In genomic region chr1:43036457-43036827, GRCh38 we compare ENCODE assay signal across 2 cellular contexts.
TF ChIP-seq lines count a peak whose summit lies in the region.

No MANE protein-coding gene starts in this region.

TF ChIP-seq in H1, 55 proteins besides CTCF, POLR2A, EP300 and RAD21:
- TF ChIP-seq BRCA1 (IDR thresholded peaks at IDR 0.05; ENCODE audit: low read depth, low read length) (no peak), YY1 (IDR thresholded peaks at IDR 0.05; ENCODE audit: low read depth, low read length) (no peak), SP2 (IDR thresholded peaks at IDR 0.05; ENCODE audit: low read length) (no peak), SIX5 (IDR thresholded peaks at IDR 0.05; ENCODE audit: low read depth, low read length) (no peak), CHD1 (IDR thresholded peaks at IDR 0.05; ENCODE audit: low read depth, low read length) (no peak), CEBPB (IDR thresholded peaks at IDR 0.05; ENCODE audit: low read depth, low read length) (no peak), E2F6 (IDR thresholded peaks at IDR 0.05) (no peak), SRF (IDR thresholded peaks at IDR 0.05; ENCODE audit: low read depth, low read length) (no peak), RBBP5 (IDR thresholded peaks at IDR 0.05; ENCODE audit: borderline replicate concordance, low read depth, low read length) (no peak), NANOG (IDR thresholded peaks at IDR 0.05; ENCODE audit: insufficient read depth, low read depth, low read length, poor library complexity, severe bottlenecking) (no peak), ZNF274 (IDR thresholded peaks at IDR 0.05; ENCODE audit: borderline replicate concordance, extremely low read depth, low read length) (no peak), CREB1 (IDR thresholded peaks at IDR 0.05) (no peak), JUN (IDR thresholded peaks at IDR 0.05; ENCODE audit: low read depth, low read length) (no peak), CHD2 (IDR thresholded peaks at IDR 0.05; ENCODE audit: low read length) (no peak), EZH2 (IDR thresholded peaks at IDR 0.05; ENCODE audit: low read depth, low read length, severe bottlenecking) (no peak), SAP30 (IDR thresholded peaks at IDR 0.05; ENCODE audit: insufficient read depth, insufficient replicate concordance, low read length) (no peak), EGR1 (IDR thresholded peaks at IDR 0.05; ENCODE audit: borderline replicate concordance, low read depth, low read length) (no peak)

TF ChIP-seq in SK-N-SH, 30 proteins besides CTCF, POLR2A, EP300 and RAD21:
- TF ChIP-seq MEF2A (IDR thresholded peaks at IDR 0.05; ENCODE audit: borderline replicate concordance, low read depth), result no peak
- no peak for TF ChIP-seq MXI1 (IDR thresholded peaks at IDR 0.05; ENCODE audit: low read depth, low read length)
- TF ChIP-seq USF1 (IDR thresholded peaks at IDR 0.05; ENCODE audit: borderline replicate concordance, low read depth), result no peak
- TF ChIP-seq PBX3 (IDR thresholded peaks at IDR 0.05), result no peak
- TF ChIP-seq RXRA (IDR thresholded peaks at IDR 0.05; ENCODE audit: borderline replicate concordance, low read depth), result no peak
- no peak for TF ChIP-seq CHD2 (IDR thresholded peaks at IDR 0.05; ENCODE audit: low read length, partially characterized antibody)
- TF ChIP-seq TEAD4 (IDR thresholded peaks at IDR 0.05; ENCODE audit: borderline replicate concordance, insufficient read depth), result no peak
- no peak for TF ChIP-seq GABPA (IDR thresholded peaks at IDR 0.05; ENCODE audit: low read depth)
- no peak for TF ChIP-seq IRF3 (IDR thresholded peaks at IDR 0.05; ENCODE audit: low read depth, low read length)
- TF ChIP-seq GATA2 (CRISPR knock-in tag; IDR thresholded peaks at IDR 0.05), result no peak
- TF ChIP-seq ZBTB33 (IDR thresholded peaks at IDR 0.05; ENCODE audit: borderline replicate concordance, low read depth), result no peak
- no peak for TF ChIP-seq USF2 (IDR thresholded peaks at IDR 0.05; ENCODE audit: borderline replicate concordance, low read depth, low read length)
